In genomic region chr12:52005218-52005902, GRCh38 we compare ENCODE assay signal across 12 cellular contexts. TPM values are rescaled to one million over a fixed set of nuclear protein-coding genes. Genes with fewer than 3 reads are reported as not detected.
DNase-seq lines count a peak whose midpoint lies in the region; ATAC-seq lines count a peak whose summit lies in the region.
"Had no signal": no experiment of that assay in that cellular context is flagged by ENCODE, and none has a peak within 500 bp of the region (broad histone marks: within the 10 kb centered on the region; RNA-seq: fewer than 3 reads in every experiment).

No MANE protein-coding gene starts in this region.

- H3K9me3 Mint-ChIP-seq in activated T-cell treated with anti-CD3 and anti-CD28 coated beads, Interleukin-2, amount 50 U/mL, for 4 hours, result no peaks in the 10 kb centered on the region
- no peaks in the 10 kb centered on the region for H3K9me3 Mint-ChIP-seq in activated CD8-positive, alpha-beta T cell treated with anti-CD3 and anti-CD28 coated beads, Interleukin-2, amount 10 ng/mL, durations not matched to agents 7 days and 5 days (ENCODE audit: insufficient read depth)
- H3K9me3 Mint-ChIP-seq in memory B cell, result no peaks in the 10 kb centered on the region

- H3K4me3 Mint-ChIP-seq in activated T-cell treated with anti-CD3 and anti-CD28 coated beads, Interleukin-2, amount 50 U/mL, for 4 hours, result peak overlapping the region; percentile 83
- no peak overlapping the region for H3K4me3 Mint-ChIP-seq in activated CD8-positive, alpha-beta T cell treated with anti-CD3 and anti-CD28 coated beads, Interleukin-2, amount 10 ng/mL, durations not matched to agents 7 days and 5 days
- H3K4me3 Mint-ChIP-seq in memory B cell, result peak overlapping the region; percentile 85

- peaks cover 3% of the 10 kb centered on the region for H3K27me3 Mint-ChIP-seq in activated T-cell treated with anti-CD3 and anti-CD28 coated beads, Interleukin-2, amount 50 U/mL, for 4 hours (ENCODE audit: low read depth)
- H3K27me3 Mint-ChIP-seq in activated CD8-positive, alpha-beta T cell treated with anti-CD3 and anti-CD28 coated beads, Interleukin-2, amount 10 ng/mL, durations not matched to agents 7 days and 5 days (ENCODE audit: low read depth), result peaks cover 14% of the 10 kb centered on the region
- no peaks in the 10 kb centered on the region for H3K27me3 Mint-ChIP-seq in memory B cell

- H3K36me3 Mint-ChIP-seq in activated T-cell treated with anti-CD3 and anti-CD28 coated beads, Interleukin-2, amount 50 U/mL, for 4 hours (ENCODE audit: insufficient read depth), result no peaks in the 10 kb centered on the region
- H3K36me3 Mint-ChIP-seq in activated CD8-positive, alpha-beta T cell treated with anti-CD3 and anti-CD28 coated beads, Interleukin-2, amount 10 ng/mL, durations not matched to agents 7 days and 5 days (ENCODE audit: low read depth), result no peaks in the 10 kb centered on the region
- peaks cover 4% of the 10 kb centered on the region for H3K36me3 Mint-ChIP-seq in memory B cell
- H3K36me3 Mint-ChIP-seq: activated CD8-positive, alpha-beta memory T cell treated with anti-CD3 and anti-CD28 coated beads, Interleukin-2, amount 10 ng/mL, durations not matched to agents 7 days and 5 days had no signal

- POLR2A ChIA-PET in activated CD8-positive, alpha-beta T cell treated with anti-CD3 and anti-CD28 coated beads, Interleukin-2, amount 10 ng/mL, durations not matched to agents 7 days and 5 days (lab: Charles Lee), result interaction anchor here (1.7 kb wide), 1 partner anchor 20 kb away, joined by 5 read pairs; no protein-coding TSS in a partner anchor

- peak overlapping the region; percentile 9 for H3K27ac Mint-ChIP-seq in activated CD8-positive, alpha-beta T cell treated with anti-CD3 and anti-CD28 coated beads, Interleukin-2, amount 10 ng/mL, durations not matched to agents 7 days and 5 days
- H3K27ac Mint-ChIP-seq in memory B cell, result peak overlapping the region; percentile 97
- H3K27ac Mint-ChIP-seq: activated CD8-positive, alpha-beta memory T cell treated with anti-CD3 and anti-CD28 coated beads, Interleukin-2, amount 10 ng/mL, durations not matched to agents 7 days and 5 days had no signal

- CTCF ChIA-PET in activated CD8-positive, alpha-beta T cell treated with anti-CD3 and anti-CD28 coated beads, Interleukin-2, amount 10 ng/mL, durations not matched to agents 7 days and 5 days (lab: Charles Lee), result interaction anchor here (0.6 to 12.9 kb wide), 3 partner anchors 13 to 83 kb away, joined by 3 to 301 read pairs (median 19); no protein-coding TSS in a partner anchor

- DNase-seq in activated T-cell treated with anti-CD3 and anti-CD28 coated beads, Interleukin-2, amount 50 U/mL, for 4 hours, result no peak
- no peak for DNase-seq in activated T-cell treated with anti-CD3 and anti-CD28 coated beads, Interleukin-2, amount 50 U/mL, for 48 hours
- no peak for DNase-seq in activated CD8-positive, alpha-beta T cell treated with anti-CD3 and anti-CD28 coated beads, Interleukin-2, amount 10 ng/mL, durations not matched to agents 7 days and 5 days
- DNase-seq in memory B cell (ENCODE audit: low spot score in 2 of 2) (no peak), superior temporal gyrus (ENCODE audit: extremely low spot score) (peak; percentile 49), amniotic stem cell (lab: John Stamatoyannopoulos, UW) (no peak)
- DNase-seq: activated CD8-positive, alpha-beta memory T cell treated with anti-CD3 and anti-CD28 coated beads, Interleukin-2, amount 10 ng/mL, durations not matched to agents 7 days and 5 days; COR-L47; foreskin fibroblast; SW 1271 had no signal

- peaks cover 23% of the 10 kb centered on the region for H3K4me1 Mint-ChIP-seq in activated T-cell treated with anti-CD3 and anti-CD28 coated beads, Interleukin-2, amount 50 U/mL, for 4 hours (ENCODE audit: low read depth)
- peaks cover 32% of the 10 kb centered on the region for H3K4me1 Mint-ChIP-seq in activated CD8-positive, alpha-beta T cell treated with anti-CD3 and anti-CD28 coated beads, Interleukin-2, amount 10 ng/mL, durations not matched to agents 7 days and 5 days (ENCODE audit: low read depth)
- peaks cover 36% of the 10 kb centered on the region for H3K4me1 Mint-ChIP-seq in memory B cell

- no peak for ATAC-seq in activated T-cell treated with anti-CD3 and anti-CD28 coated beads, Interleukin-2, amount 50 U/mL, for 4 hours
- no peak for ATAC-seq in activated CD8-positive, alpha-beta T cell treated with anti-CD3 and anti-CD28 coated beads, Interleukin-2, amount 10 ng/mL, durations not matched to agents 7 days and 5 days
- ATAC-seq in memory B cell (ENCODE audit: low read depth) (no peak), GM19467 (IDR thresholded peaks at IDR 0.05; ENCODE audit: unreplicated experiment) (no peak), HG03097 (IDR thresholded peaks at IDR 0.05; ENCODE audit: low FRiP score, unreplicated experiment) (no peak)
- ATAC-seq: activated CD8-positive, alpha-beta memory T cell treated with anti-CD3 and anti-CD28 coated beads, Interleukin-2, amount 10 ng/mL, durations not matched to agents 7 days and 5 days had no signal

RNA-seq across cellular contexts. Expression of gene TAMALIN, which starts 1.4 kb away (rescaled TPM):
- 10 to 100 TPM; 13.5 to 16.5 (median 15.3) TPM for total RNA-seq in activated T-cell treated with anti-CD3 and anti-CD28 coated beads, Interleukin-2, amount 50 U/mL, for 4 hours
- total RNA-seq in activated CD8-positive, alpha-beta T cell treated with anti-CD3 and anti-CD28 coated beads, Interleukin-2, amount 10 ng/mL, durations not matched to agents 7 days and 5 days, result 10 to 100 TPM; 11.0 to 12.5 TPM

RNA-seq across cellular contexts. Expression of gene NR4A1, which starts 45.9 kb away (rescaled TPM):
- total RNA-seq in activated T-cell treated with anti-CD3 and anti-CD28 coated beads, Interleukin-2, amount 50 U/mL, for 4 hours, result 10 to 100 TPM; 26.0 to 34.5 (median 31.3) TPM
- 1 to 10 TPM; 4.3 to 5.6 TPM for total RNA-seq in activated CD8-positive, alpha-beta T cell treated with anti-CD3 and anti-CD28 coated beads, Interleukin-2, amount 10 ng/mL, durations not matched to agents 7 days and 5 days

RNA-seq across cellular contexts. Expression of gene ACVR1B, which starts 53.9 kb away (rescaled TPM):
- total RNA-seq in activated T-cell treated with anti-CD3 and anti-CD28 coated beads, Interleukin-2, amount 50 U/mL, for 4 hours, result 10 to 100 TPM in 2 of 3 donors, 1 to 10 TPM in 1; 9.8 to 13.3 (median 11.6) TPM
- total RNA-seq in activated CD8-positive, alpha-beta T cell treated with anti-CD3 and anti-CD28 coated beads, Interleukin-2, amount 10 ng/mL, durations not matched to agents 7 days and 5 days, result 1 to 10 TPM; 7.8 to 8.8 TPM

Comparison
In these comparisons a context has a peak if more than half of its experiments do, and no peak if none do; other contexts are left out.
1. RNA of gene NR4A1, which starts 45.9 kb away (total RNA-seq): 26.0 to 34.5 TPM in activated T-cell treated with anti-CD3 and anti-CD28 coated beads, Interleukin-2, amount 50 U/mL, for 4 hours; 4.3 to 5.6 TPM in activated CD8-positive, alpha-beta T cell treated with anti-CD3 and anti-CD28 coated beads, Interleukin-2, amount 10 ng/mL, durations not matched to agents 7 days and 5 days; every median in the first group is over 4 times any median in the second.